Comparison of ENCODE assay signal across 13 cellular contexts in the genomic region with DNA sequence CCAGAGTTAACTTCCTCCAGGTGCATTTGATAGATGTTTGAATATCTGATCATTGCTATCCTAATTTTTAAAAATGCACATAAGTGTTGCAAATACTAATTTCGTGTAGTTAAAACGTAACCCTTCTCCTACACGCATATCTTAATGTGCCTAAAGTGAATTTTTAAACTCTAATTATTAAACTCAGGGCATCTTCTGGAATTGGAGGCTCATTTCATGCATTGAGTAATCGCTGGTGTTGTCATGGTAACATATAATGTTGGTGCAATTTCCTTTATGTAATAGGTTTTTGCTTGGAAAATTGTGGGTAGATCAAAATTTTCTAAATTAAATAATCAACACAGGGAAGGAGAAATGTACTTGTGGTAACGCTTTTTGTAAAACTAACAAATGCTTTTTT. TPM values are rescaled to one million over a fixed set of nuclear protein-coding genes. Genes with fewer than 3 reads are reported as not detected.
"Had no signal": no experiment of that assay in that cellular context is flagged by ENCODE, and none has a peak within 500 bp of the region (broad histone marks: within the 10 kb centered on the region; RNA-seq: fewer than 3 reads in every experiment).

No MANE protein-coding gene starts in this region.

- H3K9me3 ChIP-seq: tibial artery, uterus had no signal

- H3K36me3 ChIP-seq: tibial artery, uterus had no signal

- ATAC-seq: activated T-cell treated with anti-CD3 and anti-CD28 coated beads, Interleukin-2, amount 50 U/mL, for 4 hours had no signal

- H3K27ac ChIP-seq: skin epidermis, tibial artery, uterus had no signal

- H3K27me3 ChIP-seq: tibial artery, uterus had no signal

- DNase-seq: activated CD4-positive, alpha-beta T cell treated with anti-CD3 and anti-CD28 coated beads, Interleukin-2, amount 50 U/mL, for 48 hours; activated CD4-positive, CD25-positive, alpha-beta regulatory T cell treated with anti-CD3 and anti-CD28 coated beads, Interleukin-2, amount 50 U/mL, for 72 hours; activated gamma-delta T cell treated with Interleukin-2 at 50 U/mL for 16 hours; activated naive CD8-positive, alpha-beta T cell treated with anti-CD3 and anti-CD28 coated beads for 36 hours; activated T-cell treated with anti-CD3 and anti-CD28 coated beads, Interleukin-2, amount 50 U/mL, for 4 hours; aorta; hippocampal formation; midbrain; tibial artery; uterus had no signal

- H3K4me1 ChIP-seq: tibial artery, uterus had no signal

- H3K4me3 ChIP-seq: skin epidermis, tibial artery, uterus had no signal

RNA-seq across cellular contexts. Expression of a gene that starts 56.2 kb away (rescaled TPM):
- total RNA-seq: activated T-cell treated with anti-CD3 and anti-CD28 coated beads, Interleukin-2, amount 50 U/mL, for 4 hours; aorta; fibroblast of lung; lower leg skin had no signal
- polyA plus RNA-seq: fibroblast of lung had no signal
